Comparison of ENCODE assay signal across 8 cellular contexts in genomic region chr17:32142857-32143524, GRCh38. TPM values are rescaled to one million over a fixed set of nuclear protein-coding genes. Genes with fewer than 3 reads are reported as not detected.
DNase-seq lines count a peak whose midpoint lies in the region; ATAC-seq, FAIRE-seq and TF ChIP-seq lines count a peak whose summit lies in the region.

No MANE protein-coding gene starts in this region.

- H3K27ac ChIP-seq in HUES6 (ENCODE audit: low read depth, low read length) = no peak overlapping the region
- H3K27ac ChIP-seq in caudate nucleus (ENCODE audit: low read depth, low read length) = peak overlapping the region; percentile 86
- peak overlapping the region; percentile 68 for H3K27ac ChIP-seq in keratinocyte (ENCODE audit: control insufficient read depth, insufficient read depth, low read length)

- DNase-seq in GF-D8 (lab: John Stamatoyannopoulos, UW) (peak; percentile 6), SK-N-DZ (ENCODE audit: low spot score) (peak; percentile 73), caudate nucleus (lab: John Stamatoyannopoulos, UW) (peak in 29 of 61 donors; percentile 16 to 65 (median 40)), keratinocyte (ENCODE audit: low read depth, low spot score) (no peak), D721Med (ENCODE audit: insufficient read length, low spot score) (no peak)
- DNase-seq in stimulated activated CD4-positive, alpha-beta T cell treated with anti-CD3 and anti-CD28 coated beads, Interleukin-12 subunit alpha, Interleukin-12 subunit beta, amount 100 ng/mL, for 4 hours = peak; percentile 8

- H3K9ac ChIP-seq in HUES6 (ENCODE audit: low read length) (peak overlapping the region; percentile 53), keratinocyte (ENCODE audit: control insufficient read depth, extremely low read depth, insufficient read depth, low read length) (peak overlapping the region; percentile 83)

- no peak for ATAC-seq in HG03097 (IDR thresholded peaks at IDR 0.05; ENCODE audit: low FRiP score, unreplicated experiment)

- dilution Hi-C loops in keratinocyte (cut with MboI; ENCODE audit: extremely low pct_ligation_motif_present, low sequenced_read_pairs) = no loop called here

- FAIRE-seq in keratinocyte (lab: Jason Lieb, UNC) = no peak
- no peak for FAIRE-seq in D721Med (lab: Jason Lieb, UNC)

- no peaks in the 10 kb centered on the region for H4K20me1 ChIP-seq in keratinocyte (ENCODE audit: control insufficient read depth, extremely low read depth, insufficient read depth, low read length)

- no peaks in the 10 kb centered on the region for H3K9me1 ChIP-seq in keratinocyte (ENCODE audit: control insufficient read depth, extremely low read depth, insufficient read depth, low read length)

- peak overlapping the region; percentile 94 for H3K4me2 ChIP-seq in keratinocyte (ENCODE audit: control insufficient read depth, extremely low read depth, insufficient read depth, low read depth, low read length)

- H3K27me3 ChIP-seq in HUES6 (ENCODE audit: control insufficient read depth, insufficient read depth, low read length) = no peaks in the 10 kb centered on the region
- no peaks in the 10 kb centered on the region for H3K27me3 ChIP-seq in keratinocyte (ENCODE audit: control insufficient read depth, extremely low read depth, insufficient read depth, low read length)

- H3K4me3 ChIP-seq in HUES6 (ENCODE audit: low read depth, low read length) (peak overlapping the region; percentile 78), keratinocyte (ENCODE audit: control insufficient read depth in 2 of 3, extremely low read depth in 1 of 3, insufficient read depth in 2 of 3, low read depth in 1 of 3, low read length in 3 of 3) (peak overlapping the region; percentile 94 to 97 (median 96))

- H3K4me1 ChIP-seq in HUES6 (ENCODE audit: control insufficient read depth, insufficient read depth, low read length) (no peaks in the 10 kb centered on the region), keratinocyte (ENCODE audit: control insufficient read depth, extremely low read depth, insufficient read depth, low read length) (peaks cover 8% of the 10 kb centered on the region)

- H3K9me3 ChIP-seq in HUES6 (ENCODE audit: control insufficient read depth, insufficient read depth, low read depth, low read length) (no peaks in the 10 kb centered on the region), keratinocyte (ENCODE audit: control insufficient read depth, low read depth, low read length) (no peaks in the 10 kb centered on the region)

- H3K36me3 ChIP-seq in HUES6 (ENCODE audit: control insufficient read depth, insufficient read depth, low read length) = no peaks in the 10 kb centered on the region; the same call in 1 of the 2 replicates
- peaks cover 0 to 4% of the 10 kb centered on the region in 2 experiments for H3K36me3 ChIP-seq in keratinocyte (ENCODE audit: control insufficient read depth in 2 of 2, extremely low read depth in 1 of 2, insufficient read depth in 2 of 2, low read length in 2 of 2)

- TF ChIP-seq CTCF in keratinocyte (optimal IDR thresholded peaks at IDR 0.05 in 1 of 3, IDR thresholded peaks at IDR 0.05 in 1 of 3, conservative IDR thresholded peaks at IDR 0.05 in 1 of 3; ENCODE audit: extremely low read depth in 1 of 3, insufficient read depth in 2 of 3, low read length in 3 of 3) = no peak
- no peak for TF ChIP-seq CTCF in D721Med (IDR thresholded peaks at IDR 0.05; ENCODE audit: insufficient read depth, missing control alignments)

- H2AFZ ChIP-seq in keratinocyte (ENCODE audit: control insufficient read depth, low read length) = peak overlapping the region; percentile 92

- H3K79me2 ChIP-seq in keratinocyte (ENCODE audit: control insufficient read depth, insufficient read depth, low read length) = peaks cover 33% of the 10 kb centered on the region

RNA-seq across cellular contexts. Expression of gene RHOT1, which starts 0.7 kb away (rescaled TPM):
- polyA plus RNA-seq in SK-N-DZ (2014; cell fraction: cytosol; rRNA removed) = 65.5 and 69.8 TPM in 2 replicates
- polyA plus RNA-seq in SK-N-DZ (2014; cell fraction: nucleus; rRNA removed) = 48.5 and 63.6 TPM in 2 replicates
- polyA plus RNA-seq in keratinocyte = 19.6 to 50.4 TPM (median 34.5 TPM) in 3 replicates
- polyA plus RNA-seq in keratinocyte (2011; ENCODE audit: low read depth) = 19.9 TPM
- polyA plus RNA-seq in keratinocyte (2011; cell fraction: cytosol; rRNA removed) = 28.2 and 65.7 TPM in 2 replicates
- polyA plus RNA-seq in keratinocyte (2011; cell fraction: nucleus; rRNA removed) = 28.5 and 35.8 TPM in 2 replicates
- polyA plus RNA-seq in keratinocyte (2012; ENCODE audit: low replicate concordance) = 12.2 and 22.5 TPM in 2 replicates
- polyA minus RNA-seq in keratinocyte = 3.4 to 44.8 TPM (median 25.4 TPM) in 3 replicates
- 28.6 TPM for polyA minus RNA-seq in keratinocyte (2011; cell fraction: cytosol; rRNA and poly(A)+ RNA removed)
- 16.5 and 34.3 TPM in 2 replicates for polyA minus RNA-seq in keratinocyte (2011; cell fraction: nucleus; rRNA and poly(A)+ RNA removed)

Comparison
In these comparisons a context has a peak if more than half of its experiments do, and no peak if none do; other contexts are left out.
1. DNase-seq: peak in GF-D8 (single experiment), SK-N-DZ (single experiment) and stimulated activated CD4-positive, alpha-beta T cell treated with anti-CD3 and anti-CD28 coated beads, Interleukin-12 subunit alpha, Interleukin-12 subunit beta, amount 100 ng/mL, for 4 hours (single experiment); none in keratinocyte (single experiment) and D721Med (single experiment).